Comparison of ENCODE assay signal across 9 cellular contexts in the genomic region with DNA sequence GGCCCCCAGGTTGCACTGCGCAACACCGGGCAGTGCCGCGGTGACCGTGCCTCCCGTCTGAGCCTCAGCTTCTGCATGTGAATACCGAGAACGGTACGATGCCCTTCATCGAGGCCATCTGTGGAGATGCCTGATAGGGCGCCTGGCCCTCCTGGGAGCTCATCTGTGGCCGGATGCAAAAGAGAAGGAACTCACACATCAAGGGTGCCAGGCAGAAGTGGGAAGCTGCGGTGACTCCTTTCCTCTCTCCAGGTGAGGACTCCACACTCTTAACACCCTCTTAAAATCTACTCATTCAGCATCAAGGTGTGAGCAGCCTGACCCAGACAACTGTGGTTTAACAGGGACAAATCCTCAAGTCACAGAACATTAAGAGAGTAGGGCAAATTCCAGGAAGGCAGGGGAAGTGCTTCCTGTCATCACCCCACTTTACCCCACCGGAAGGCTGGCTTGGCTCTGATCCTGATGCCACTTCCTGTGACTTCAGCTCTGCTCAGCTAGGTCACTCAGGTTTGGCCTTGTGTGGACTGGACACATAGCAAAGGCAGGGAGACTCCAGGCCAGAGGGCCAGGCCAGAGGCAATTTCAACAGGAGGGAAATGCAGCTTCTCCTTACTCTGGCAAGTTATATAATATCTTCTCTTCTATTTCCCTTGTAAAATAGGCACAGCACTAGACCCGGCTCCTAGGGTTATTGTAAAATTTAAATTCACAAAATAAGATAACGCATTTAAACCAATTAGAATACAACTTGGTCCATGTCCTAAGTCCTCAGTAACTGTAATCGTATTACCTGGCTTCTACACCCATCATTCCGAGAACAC.
DNase-seq lines count a peak whose midpoint lies in the region; ATAC-seq, FAIRE-seq and TF ChIP-seq lines count a peak whose summit lies in the region.
"Had no signal": no experiment of that assay in that cellular context is flagged by ENCODE, and none has a peak within 500 bp of the region (broad histone marks: within the 10 kb centered on the region; RNA-seq: fewer than 3 reads in every experiment).

No MANE protein-coding gene starts in this region.

- no TSS peak for BruUV-seq in endothelial cell of umbilical vein (replicated peaks; lab: Mats Ljungman, UMichigan)

- H3K36me3 ChIP-seq in endothelial cell of umbilical vein (ENCODE audit: control insufficient read depth in 2 of 2, extremely low read depth in 1 of 2, insufficient read depth in 2 of 2, low read length in 2 of 2): peaks cover 0 to 5% of the 10 kb centered on the region in 2 experiments
- no peaks in the 10 kb centered on the region for H3K36me3 ChIP-seq in thyroid gland

- H3K27ac Mint-ChIP-seq in T-cell: peak overlapping the region; percentile 88 to 93
- peak overlapping the region; percentile 39 for H3K27ac Mint-ChIP-seq in stimulated activated naive B cell treated with anti-CD40 and anti-IgM and Interleukin-4, amounts not matched to agents 10 μg/mL and 1 μg/mL and 100 μg/mL, for 72 hours

- H3K9me1 ChIP-seq in endothelial cell of umbilical vein (replicated peaks; ENCODE audit: control insufficient read depth, extremely low read depth, insufficient read depth, low read length): no peaks in the 10 kb centered on the region

- POLR2A ChIA-PET in T-cell (lab: Charles Lee): no interaction called here
- POLR2A ChIA-PET in endothelial cell of umbilical vein (lab: Charles Lee): no interaction called here

- TF ChIP-seq POLR2A in endothelial cell of umbilical vein (IDR thresholded peaks at IDR 0.05; ENCODE audit: low read depth, low read length) (no peak), thyroid gland (IDR thresholded peaks at IDR 0.05) (no peak), GM18505 (IDR thresholded peaks at IDR 0.05; ENCODE audit: borderline replicate concordance, extremely low read depth, insufficient read depth, insufficient read length) (no peak)

- peak; percentile 37 to 69 (median 54) for ATAC-seq in T-cell (replicated peaks in 1 of 4)
- ATAC-seq in stimulated activated naive B cell treated with anti-CD40 and anti-IgM and Interleukin-4, amounts not matched to agents 10 μg/mL and 1 μg/mL and 100 μg/mL, for 72 hours (replicated peaks): peak; percentile 22 to 26
- ATAC-seq in GM18505 (IDR thresholded peaks at IDR 0.05; ENCODE audit: unreplicated experiment): no peak

- peaks cover 43 to 54% (median 52%) of the 10 kb centered on the region in 3 donors for H3K4me1 Mint-ChIP-seq in T-cell
- peaks cover 30 to 49% of the 10 kb centered on the region in 2 donors for H3K4me1 Mint-ChIP-seq in stimulated activated naive B cell treated with anti-CD40 and anti-IgM and Interleukin-4, amounts not matched to agents 10 μg/mL and 1 μg/mL and 100 μg/mL, for 72 hours

- peak; percentile 71 for DNase-seq in activated CD8-positive, alpha-beta memory T cell treated with anti-CD3 and anti-CD28 coated beads for 24 hours
- DNase-seq in activated CD8-positive, alpha-beta memory T cell treated with anti-CD3 and anti-CD28 coated beads, Interleukin-2, amount 50 U/mL, for 48 hours: no peak
- peak in 14 of 34 experiments; percentile 7 to 33 (median 14) for DNase-seq in T-cell
- DNase-seq in endothelial cell of umbilical vein (ENCODE audit: low read depth, low spot score): peak; percentile 37
- no peak for DNase-seq in stimulated activated naive B cell treated with anti-CD40 and anti-IgM and Interleukin-4, amounts not matched to agents 10 μg/mL and 1 μg/mL and 100 μg/mL, for 72 hours
- DNase-seq in thyroid gland: no peak
- DNase-seq in NCI-H187 treated with DMSO at 0.1 percent for 48 hours (lab: John Stamatoyannopoulos, UW): no peak

- peak overlapping the region; percentile 50 for H3K4me2 ChIP-seq in endothelial cell of umbilical vein (ENCODE audit: insufficient read depth, low read length)

- CTCF ChIA-PET in T-cell (lab: Charles Lee): interaction anchor here (1.0 to 3.0 kb wide), 6 partner anchors 10 to 252 kb away, joined by 3 to 15 read pairs (median 10); no protein-coding TSS in a partner anchor
- CTCF ChIA-PET in endothelial cell of umbilical vein (lab: Charles Lee): interaction anchor here (1.0 to 26.6 kb wide), 10 partner anchors 11 to 440 kb away, joined by 3 to 552 read pairs (median 16); no protein-coding TSS in a partner anchor

- H3K4me3 ChIP-seq in endothelial cell of umbilical vein (replicated peaks in 1 of 3; ENCODE audit: insufficient read depth in 1 of 3, low read depth in 1 of 3, low read length in 3 of 3) (no peak overlapping the region), thyroid gland (replicated peaks in 1 of 3) (no peak overlapping the region)

- no peaks in the 10 kb centered on the region for H3K36me3 Mint-ChIP-seq in T-cell
- no peaks in the 10 kb centered on the region for H3K36me3 Mint-ChIP-seq in stimulated activated naive B cell treated with anti-CD40 and anti-IgM and Interleukin-4, amounts not matched to agents 10 μg/mL and 1 μg/mL and 100 μg/mL, for 72 hours

- H3K9ac ChIP-seq in endothelial cell of umbilical vein (replicated peaks; ENCODE audit: extremely low read depth, insufficient read depth, low read length): no peak overlapping the region

- TF ChIP-seq CTCF in endothelial cell of umbilical vein (IDR thresholded peaks at IDR 0.05; ENCODE audit: extremely low read depth in 1 of 2, insufficient read depth in 1 of 2, low read depth in 1 of 2, low read length in 2 of 2): no peak
- no peak for TF ChIP-seq CTCF in thyroid gland (IDR thresholded peaks at IDR 0.05)

- dilution Hi-C loops in endothelial cell of umbilical vein (cut with MboI; ENCODE audit: extremely low pct_ligation_motif_present, low sequenced_read_pairs): no loop called here

- no peaks in the 10 kb centered on the region for H4K20me1 ChIP-seq in endothelial cell of umbilical vein (replicated peaks; ENCODE audit: control insufficient read depth, extremely low read depth, insufficient read depth, low read length)

- peak; percentile 95 for FAIRE-seq in endothelial cell of umbilical vein (lab: Jason Lieb, UNC)

- H3K27me3 ChIP-seq in endothelial cell of umbilical vein (ENCODE audit: control insufficient read depth in 2 of 2, insufficient read depth in 2 of 2, low read length in 2 of 2) (no peaks in the 10 kb centered on the region), thyroid gland (no peaks in the 10 kb centered on the region)

- 72 to 80% methylated on average over 14 to 18 of the region's 18 CpGs for WGBS in thyroid gland, 2 donors

- H3K79me2 ChIP-seq in endothelial cell of umbilical vein (ENCODE audit: control insufficient read depth, insufficient read depth, low read length): no peaks in the 10 kb centered on the region

- intact Hi-C loops in endothelial cell of umbilical vein (cut with micrococcal nuclease): loop anchor here (10.0 kb wide), 1 partner anchor 215 kb away; the partner anchor contains the start of gene MTCH1
- intact Hi-C loops in thyroid gland (cut with DNase I): loop anchor here (5.0 to 10.0 kb wide), 2 partner anchors 252 to 445 kb away; no protein-coding TSS in a partner anchor

- H3K4me1 ChIP-seq in endothelial cell of umbilical vein (ENCODE audit: control insufficient read depth, extremely low read depth, insufficient read depth, low read length) (peaks cover 19% of the 10 kb centered on the region), thyroid gland (peaks cover 0 to 7% of the 10 kb centered on the region in 2 donors)

- H3K27ac ChIP-seq in endothelial cell of umbilical vein (ENCODE audit: insufficient read depth, low read depth, low read length) (no peak overlapping the region), thyroid gland (no peak overlapping the region)

- H3K9me3 ChIP-seq in endothelial cell of umbilical vein (replicated peaks; ENCODE audit: control insufficient read depth, insufficient read depth, low read length): no peaks in the 10 kb centered on the region
- H3K9me3 ChIP-seq in thyroid gland: no peaks in the 10 kb centered on the region

- peak overlapping the region in 2 of 3 donors; percentile 17 to 79 for H3K4me3 Mint-ChIP-seq in T-cell
- no peak overlapping the region for H3K4me3 Mint-ChIP-seq in stimulated activated naive B cell treated with anti-CD40 and anti-IgM and Interleukin-4, amounts not matched to agents 10 μg/mL and 1 μg/mL and 100 μg/mL, for 72 hours
- H3K4me3 Mint-ChIP-seq: nephron had no signal

- H3K9me3 Mint-ChIP-seq in T-cell: no peaks in the 10 kb centered on the region
- H3K9me3 Mint-ChIP-seq in stimulated activated naive B cell treated with anti-CD40 and anti-IgM and Interleukin-4, amounts not matched to agents 10 μg/mL and 1 μg/mL and 100 μg/mL, for 72 hours: no peaks in the 10 kb centered on the region
- H3K9me3 Mint-ChIP-seq: nephron had no signal

- H3K27me3 Mint-ChIP-seq in T-cell: no peaks in the 10 kb centered on the region
- peaks cover 8 to 25% of the 10 kb centered on the region in 2 donors for H3K27me3 Mint-ChIP-seq in stimulated activated naive B cell treated with anti-CD40 and anti-IgM and Interleukin-4, amounts not matched to agents 10 μg/mL and 1 μg/mL and 100 μg/mL, for 72 hours

- no peak overlapping the region for H2AFZ ChIP-seq in endothelial cell of umbilical vein (ENCODE audit: low read depth, low read length)

TF ChIP-seq in endothelial cell of umbilical vein, 7 proteins besides CTCF, POLR2A, EP300 and RAD21:
- TF ChIP-seq EZH2 (IDR thresholded peaks at IDR 0.05; ENCODE audit: borderline replicate concordance, low read depth, low read length, severe bottlenecking): no peak
- TF ChIP-seq, protein P1, sequence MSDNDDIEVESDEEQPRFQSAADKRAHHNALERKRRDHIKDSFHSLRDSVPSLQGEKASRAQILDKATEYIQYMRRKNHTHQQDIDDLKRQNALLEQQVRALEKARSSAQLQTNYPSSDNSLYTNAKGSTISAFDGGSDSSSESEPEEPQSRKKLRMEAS (IDR thresholded peaks at IDR 0.05; ENCODE audit: insufficient read depth, insufficient read length): no peak
- TF ChIP-seq POLR2AphosphoS5 (IDR thresholded peaks at IDR 0.05; ENCODE audit: insufficient read depth, low read depth, low read length): peak; percentile 41
- TF ChIP-seq FOS (IDR thresholded peaks at IDR 0.05; ENCODE audit: borderline replicate concordance, insufficient read depth, low read length): no peak
- peak; percentile 15 for TF ChIP-seq GATA2 (IDR thresholded peaks at IDR 0.05; ENCODE audit: insufficient read depth, insufficient read length, low read depth, low read length)

Comparison
In these comparisons a context has a peak if more than half of its experiments do, and no peak if none do; other contexts are left out.
1. DNase-seq: peak in activated CD8-positive, alpha-beta memory T cell treated with anti-CD3 and anti-CD28 coated beads for 24 hours (single experiment) and endothelial cell of umbilical vein (single experiment); none in activated CD8-positive, alpha-beta memory T cell treated with anti-CD3 and anti-CD28 coated beads, Interleukin-2, amount 50 U/mL, for 48 hours (single experiment), stimulated activated naive B cell treated with anti-CD40 and anti-IgM and Interleukin-4, amounts not matched to agents 10 μg/mL and 1 μg/mL and 100 μg/mL, for 72 hours (single experiment), thyroid gland (0 of 2) and NCI-H187 treated with DMSO at 0.1 percent for 48 hours (single experiment).
2. H3K4me3 Mint-ChIP-seq: peak in T-cell (2 of 3); none in stimulated activated naive B cell treated with anti-CD40 and anti-IgM and Interleukin-4, amounts not matched to agents 10 μg/mL and 1 μg/mL and 100 μg/mL, for 72 hours (0 of 2).